Comparison of ENCODE assay signal across 10 cellular contexts in genomic region chr5:95647886-95648860, GRCh38. TPM values are rescaled to one million over a fixed set of nuclear protein-coding genes. Genes with fewer than 3 reads are reported as not detected.
A peak's percentile ranks its signal among the peaks of the same experiment; 100 is the strongest.
DNase-seq lines count a peak whose midpoint lies in the region; ATAC-seq and TF ChIP-seq lines count a peak whose summit lies in the region.
"Had no signal": no experiment of that assay in that cellular context is flagged by ENCODE, and none has a peak within 500 bp of the region (broad histone marks: within the 10 kb centered on the region; RNA-seq: fewer than 3 reads in every experiment).

No MANE protein-coding gene starts in this region.

- TF ChIP-seq CTCF in PC-9 (conservative IDR thresholded peaks at IDR 0.05), result no peak
- TF ChIP-seq CTCF in smooth muscle cell (IDR thresholded peaks at IDR 0.05; ENCODE audit: borderline replicate concordance, insufficient read depth, poor library complexity, severe bottlenecking), result no peak

- H3K27ac Mint-ChIP-seq in activated CD4-positive, alpha-beta T cell treated with anti-CD3 and anti-CD28 coated beads, Interleukin-2, amount 10 ng/mL, durations not matched to agents 24 days and 14 days, result peak overlapping the region; percentile 68

- no peaks in the 10 kb centered on the region for H3K36me3 Mint-ChIP-seq in activated CD4-positive, alpha-beta T cell treated with anti-CD3 and anti-CD28 coated beads, Interleukin-2, amount 10 ng/mL, durations not matched to agents 24 days and 14 days (ENCODE audit: low read depth)

- DNase-seq in activated CD4-positive, alpha-beta T cell treated with anti-CD3 and anti-CD28 coated beads, Interleukin-2, amount 10 ng/mL, durations not matched to agents 24 days and 14 days, result no peak
- no peak for DNase-seq in activated CD4-positive, alpha-beta T cell treated with anti-CD3 and anti-CD28 coated beads, Interleukin-2, amount 50 U/mL, for 48 hours
- no peak for DNase-seq in PC-9
- no peak for DNase-seq in smooth muscle cell (lab: John Stamatoyannopoulos, UW; ENCODE audit: unreplicated experiment)
- DNase-seq in hepatic stellate cell (ENCODE audit: low spot score), result no peak
- DNase-seq in NCI-H2029 treated with DMSO at 0.1 percent for 48 hours (lab: John Stamatoyannopoulos, UW), result no peak
- DNase-seq: activated effector memory CD4-positive, alpha-beta T cell treated with anti-CD3 and anti-CD28 coated beads, Interleukin-2, amount 50 U/mL, for 16 hours; NCI-H2029 had no signal

- peak overlapping the region; percentile 47 for H3K4me3 Mint-ChIP-seq in activated CD4-positive, alpha-beta T cell treated with anti-CD3 and anti-CD28 coated beads, Interleukin-2, amount 10 ng/mL, durations not matched to agents 24 days and 14 days

- POLR2A ChIA-PET in PC-9 (lab: Charles Lee; ENCODE audit: unreplicated experiment), result interaction anchor here (1.2 kb wide), 1 partner anchor 83 kb away, joined by 3 read pairs; the partner anchor contains the start of gene RHOBTB3

- intact Hi-C loops in activated CD4-positive, alpha-beta T cell treated with anti-CD3 and anti-CD28 coated beads, Interleukin-2, amount 10 ng/mL, durations not matched to agents 24 days and 14 days (cut with micrococcal nuclease), result loop anchor here (1.0 to 10.0 kb wide), 7 partner anchors 71 to 889 kb away; partner anchors contain the start of gene GLRX
- intact Hi-C loops in PC-9 (cut with micrococcal nuclease; ENCODE audit: unreplicated experiment), result loop anchor here (2.0 to 10.0 kb wide), 5 partner anchors 65 to 1529 kb away; partner anchors contain the start of genes ARSK, ELL2, RHOBTB3 and SKIC3

- H3K9me3 ChIP-seq in PC-9 (ENCODE audit: insufficient read depth, low read depth) (no peaks in the 10 kb centered on the region), duodenal mucosa (ENCODE audit: control insufficient read depth in 1 of 2, low read length in 2 of 2) (no peaks in the 10 kb centered on the region), smooth muscle cell (replicated peaks; ENCODE audit: low read depth) (no peaks in the 10 kb centered on the region)

- BruUV-seq in PC-9 (replicated peaks; lab: Mats Ljungman, UMichigan), result no TSS peak

- peaks cover 29% of the 10 kb centered on the region for H3F3A ChIP-seq in PC-9 (ENCODE audit: insufficient read depth, low read depth)
- H3F3A ChIP-seq in smooth muscle cell (ENCODE audit: low read depth), result peaks cover 14% of the 10 kb centered on the region

- no peaks in the 10 kb centered on the region for H3K27me3 Mint-ChIP-seq in activated CD4-positive, alpha-beta T cell treated with anti-CD3 and anti-CD28 coated beads, Interleukin-2, amount 10 ng/mL, durations not matched to agents 24 days and 14 days

- WGBS in smooth muscle cell (ENCODE audit: low lambda C conversion rate), result 65% methylated on average over 12 of the region's 12 CpGs

- H3K9ac ChIP-seq in duodenal mucosa (ENCODE audit: low read depth in 1 of 2, low read length in 2 of 2) (peak overlapping the region in 1 of 2 donors; percentile 72), smooth muscle cell (ENCODE audit: low read depth) (no peak overlapping the region)

- H3K9me2 ChIP-seq in PC-9 (ENCODE audit: insufficient read depth), result 0 out of 2 replicates have a peak, but pooled peaks cover 5% of the 10 kb centered on the region

- peak overlapping the region; percentile 99 for H3K4me2 ChIP-seq in PC-9
- H3K4me2 ChIP-seq in smooth muscle cell, result peak overlapping the region; percentile 94

- peak overlapping the region; percentile 99 for H2AFZ ChIP-seq in PC-9
- peak overlapping the region; percentile 97 for H2AFZ ChIP-seq in smooth muscle cell (ENCODE audit: low read depth)

- CTCF ChIA-PET in PC-9 (lab: Charles Lee), result interaction anchor here (0.6 to 1.0 kb wide), 3 partner anchors 57 to 1006 kb away, joined by 3 to 16 read pairs (median 6); no protein-coding TSS in a partner anchor

- no peaks in the 10 kb centered on the region for H4K20me1 ChIP-seq in PC-9 (ENCODE audit: insufficient read depth)
- no peaks in the 10 kb centered on the region for H4K20me1 ChIP-seq in smooth muscle cell (ENCODE audit: low read depth)

- H3K27me3 ChIP-seq in PC-9 (ENCODE audit: insufficient read depth, low read depth) (no peaks in the 10 kb centered on the region), duodenal mucosa (ENCODE audit: control insufficient read depth in 1 of 2, insufficient read depth in 2 of 2, low read length in 2 of 2) (no peaks in the 10 kb centered on the region), smooth muscle cell (ENCODE audit: low read depth) (no peaks in the 10 kb centered on the region)

- peak overlapping the region; percentile 75 for H3K27ac ChIP-seq in PC-9
- no peak overlapping the region for H3K27ac ChIP-seq in duodenal mucosa (ENCODE audit: low read depth, low read length)
- peak overlapping the region; percentile 86 for H3K27ac ChIP-seq in smooth muscle cell (ENCODE audit: low read depth)

- H3K4me1 ChIP-seq in PC-9 (replicated peaks; ENCODE audit: insufficient read depth) (peaks cover 16% of the 10 kb centered on the region), duodenal mucosa (ENCODE audit: control insufficient read depth in 1 of 2, insufficient read depth in 2 of 2, low read length in 2 of 2) (peaks cover 10 to 12% of the 10 kb centered on the region in 2 donors), smooth muscle cell (ENCODE audit: low read depth) (peaks cover 9% of the 10 kb centered on the region)

- H3K36me3 ChIP-seq in PC-9 (ENCODE audit: low read depth) (no peaks in the 10 kb centered on the region), duodenal mucosa (ENCODE audit: control insufficient read depth in 1 of 2, insufficient read depth in 2 of 2, low read length in 2 of 2) (no peaks in the 10 kb centered on the region), smooth muscle cell (ENCODE audit: low read depth) (no peaks in the 10 kb centered on the region)

- no peaks in the 10 kb centered on the region for H3K9me3 Mint-ChIP-seq in activated CD4-positive, alpha-beta T cell treated with anti-CD3 and anti-CD28 coated beads, Interleukin-2, amount 10 ng/mL, durations not matched to agents 24 days and 14 days

- H3K79me2 ChIP-seq in PC-9 (ENCODE audit: low read depth), result no peaks in the 10 kb centered on the region
- H3K79me2 ChIP-seq in smooth muscle cell (ENCODE audit: low read depth), result no peaks in the 10 kb centered on the region

- peaks cover 32% of the 10 kb centered on the region for H3K4me1 Mint-ChIP-seq in activated CD4-positive, alpha-beta T cell treated with anti-CD3 and anti-CD28 coated beads, Interleukin-2, amount 10 ng/mL, durations not matched to agents 24 days and 14 days

- no peak for ATAC-seq in HG03571 (IDR thresholded peaks at IDR 0.05; ENCODE audit: unreplicated experiment)

- H3K4me3 ChIP-seq in PC-9 (peak overlapping the region; percentile 89; the same call in 1 of the 2 replicates), duodenal mucosa (ENCODE audit: low read depth in 1 of 2, low read length in 2 of 2) (peak overlapping the region; percentile 69 to 82), smooth muscle cell (peak overlapping the region; percentile 68)

RNA-seq across cellular contexts. Expression of gene RFESD, which starts 1.6 kb away (rescaled TPM):
- total RNA-seq in activated CD4-positive, alpha-beta T cell treated with anti-CD3 and anti-CD28 coated beads, Interleukin-2, amount 10 ng/mL, durations not matched to agents 24 days and 14 days, result 4.0 and 4.2 TPM in 2 replicates
- total RNA-seq in PC-9 (2021) (4.6 and 5.0 TPM in 2 replicates), smooth muscle cell (0.45 and 6.8 TPM in 2 replicates)
- 3.6 and 8.2 TPM in 2 replicates for polyA plus RNA-seq in smooth muscle cell

RNA-seq across cellular contexts. Expression of gene GPR150, which starts 28.3 kb away (rescaled TPM):
- 0.33 and 0.56 TPM in 2 replicates for total RNA-seq in activated CD4-positive, alpha-beta T cell treated with anti-CD3 and anti-CD28 coated beads, Interleukin-2, amount 10 ng/mL, durations not matched to agents 24 days and 14 days
- total RNA-seq in PC-9 (2021) (0.17 TPM in 1 of 2 replicates, not detected in the other), smooth muscle cell (0.04 TPM in 1 of 2 replicates, not detected in the other)
- polyA plus RNA-seq in smooth muscle cell, result 0.13 and 0.77 TPM in 2 replicates

RNA-seq across cellular contexts. Expression of gene SPATA9, which starts 34.6 kb away (rescaled TPM):
- total RNA-seq in activated CD4-positive, alpha-beta T cell treated with anti-CD3 and anti-CD28 coated beads, Interleukin-2, amount 10 ng/mL, durations not matched to agents 24 days and 14 days, result not detected in 2 replicates
- total RNA-seq in PC-9 (2021) (0.55 TPM in 1 of 2 replicates, not detected in the other), smooth muscle cell (0.27 TPM in 1 of 2 replicates, not detected in the other)
- polyA plus RNA-seq in smooth muscle cell, result 0.54 TPM in 1 of 2 replicates, not detected in the other
